ENCODE assay signal across 13 cellular contexts in the genomic region with DNA sequence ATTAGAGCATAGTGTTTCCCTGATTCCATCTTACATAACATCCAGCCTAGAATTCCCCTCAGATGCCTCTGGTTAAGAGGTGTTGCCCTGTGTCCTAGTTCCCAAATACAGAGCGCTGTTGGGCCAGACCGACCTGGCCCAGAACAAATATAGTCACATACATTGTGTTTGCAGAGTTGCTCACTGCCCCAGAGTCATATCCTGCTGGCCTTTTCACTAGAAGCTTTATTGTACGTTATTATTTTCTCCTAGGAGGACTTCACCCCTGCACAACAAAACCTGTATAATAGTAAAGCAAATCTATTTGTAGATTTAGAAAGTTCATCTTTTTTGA. TPM values are rescaled to one million over a fixed set of nuclear protein-coding genes. Genes with fewer than 3 reads are reported as not detected.
DNase-seq lines count a peak whose midpoint lies in the region; ATAC-seq, FAIRE-seq and TF ChIP-seq lines count a peak whose summit lies in the region.
"Had no signal": no experiment of that assay in that cellular context is flagged by ENCODE, and none has a peak within 500 bp of the region (broad histone marks: within the 10 kb centered on the region; RNA-seq: fewer than 3 reads in every experiment).

No MANE protein-coding gene starts in this region.

- H3K27me3 ChIP-seq in GM23338 (ENCODE audit: insufficient read depth) (no peaks in the 10 kb centered on the region), PC-3 (ENCODE audit: low read length) (no peaks in the 10 kb centered on the region), bronchial epithelial cell (ENCODE audit: control insufficient read depth, insufficient read depth, low read length) (no peaks in the 10 kb centered on the region), osteoblast (ENCODE audit: insufficient read depth, low read length) (no peaks in the 10 kb centered on the region), Peyer's patch (no peaks in the 10 kb centered on the region)
- H3K27me3 ChIP-seq: BLaER1 treated with 17β-estradiol and CSF1 and Interleukin-3, amounts not matched to agents 10 nM and 100 nM had no signal

- TF ChIP-seq POLR2A in Peyer's patch (IDR thresholded peaks at IDR 0.05), result no peak

- 0 out of 3 replicates have a peak, but pooled peaks cover 2% of the 10 kb centered on the region for H3K4me1 Mint-ChIP-seq in GM23338

- H3K9me2 ChIP-seq in GM23338 (ENCODE audit: insufficient read depth) (no peaks in the 10 kb centered on the region), PC-3 (replicated peaks; ENCODE audit: low read length) (no peaks in the 10 kb centered on the region)

- H4K20me1 ChIP-seq in GM23338 (replicated peaks; ENCODE audit: insufficient read depth), result no peaks in the 10 kb centered on the region
- H4K20me1 ChIP-seq in PC-3 (ENCODE audit: low read length), result no peaks in the 10 kb centered on the region
- H4K20me1 ChIP-seq in osteoblast (ENCODE audit: insufficient read depth, low read length), result no peaks in the 10 kb centered on the region
- H4K20me1 ChIP-seq: BLaER1 treated with 17β-estradiol and CSF1 and Interleukin-3, amounts not matched to agents 10 nM and 100 nM had no signal

- TF ChIP-seq CTCF in GM23338 (conservative IDR thresholded peaks at IDR 0.05; ENCODE audit: low read depth in 2 of 2) (no peak), PC-3 (conservative IDR thresholded peaks at IDR 0.05; ENCODE audit: low read depth, low read length) (no peak), bronchial epithelial cell (IDR thresholded peaks at IDR 0.05; ENCODE audit: insufficient read depth, low read length, severe bottlenecking) (no peak), osteoblast (IDR thresholded peaks at IDR 0.05; ENCODE audit: extremely low read depth, low read depth, low read length) (no peak), Peyer's patch (IDR thresholded peaks at IDR 0.05) (no peak)

- peaks cover 5% of the 10 kb centered on the region for H3K36me3 Mint-ChIP-seq in GM23338 (ENCODE audit: low read depth)

- H2AFZ ChIP-seq in GM23338 (no peak overlapping the region), PC-3 (ENCODE audit: low read length) (no peak overlapping the region), osteoblast (ENCODE audit: low read length) (no peak overlapping the region)

- no peaks in the 10 kb centered on the region for H3K27me3 Mint-ChIP-seq in GM23338 (ENCODE audit: insufficient read depth, low read depth, poor library complexity)
- H3K27me3 Mint-ChIP-seq: CD4-positive, CD25-positive, alpha-beta regulatory T cell had no signal

- no TSS peak for BruUV-seq in PC-3 (replicated peaks; lab: Mats Ljungman, UMichigan)

- H3K27ac ChIP-seq in GM23338 (ENCODE audit: low read depth), result no peak overlapping the region
- H3K27ac ChIP-seq in PC-3 (ENCODE audit: low read length), result peak overlapping the region; percentile 99
- H3K27ac ChIP-seq in osteoblast (ENCODE audit: low read depth, low read length), result peak overlapping the region; percentile 3
- H3K27ac ChIP-seq in Peyer's patch, result no peak overlapping the region
- H3K27ac ChIP-seq: BLaER1 treated with 17β-estradiol and CSF1 and Interleukin-3, amounts not matched to agents 10 nM and 100 nM; HL-60 had no signal

- H3K9me3 ChIP-seq in PC-3 (ENCODE audit: low read length) (no peaks in the 10 kb centered on the region), osteoblast (ENCODE audit: low read depth, low read length) (no peaks in the 10 kb centered on the region), Peyer's patch (no peaks in the 10 kb centered on the region)

- FAIRE-seq in bronchial epithelial cell (lab: Jason Lieb, UNC), result no peak

- peak overlapping the region; percentile 95 for H3K9ac ChIP-seq in PC-3 (ENCODE audit: low read length)
- H3K9ac ChIP-seq: BLaER1 treated with 17β-estradiol and CSF1 and Interleukin-3, amounts not matched to agents 10 nM and 100 nM had no signal

- H3K4me3 Mint-ChIP-seq in GM23338, result no peak overlapping the region
- H3K4me3 Mint-ChIP-seq: CD4-positive, CD25-positive, alpha-beta regulatory T cell had no signal

- H3F3A ChIP-seq in GM23338 (replicated peaks; ENCODE audit: low read depth) (no peaks in the 10 kb centered on the region), PC-3 (ENCODE audit: low read length, unreplicated experiment) (peaks cover 5% of the 10 kb centered on the region)

- no peaks in the 10 kb centered on the region; the same call in 1 of the 2 replicates for H3K4me1 ChIP-seq in GM23338 (ENCODE audit: insufficient read depth)
- peaks cover 41% of the 10 kb centered on the region for H3K4me1 ChIP-seq in PC-3 (ENCODE audit: insufficient read depth, low read length)
- peaks cover 9% of the 10 kb centered on the region for H3K4me1 ChIP-seq in osteoblast (ENCODE audit: insufficient read depth, low read length)
- no peaks in the 10 kb centered on the region for H3K4me1 ChIP-seq in Peyer's patch
- H3K4me1 ChIP-seq: BLaER1 treated with 17β-estradiol and CSF1 and Interleukin-3, amounts not matched to agents 10 nM and 100 nM had no signal

- no peak for ATAC-seq in GM23338
- ATAC-seq in PC-3, result peak; percentile 97

- no peak for DNase-seq in GM23338 (ENCODE audit: low spot score)
- peak; percentile 97 for DNase-seq in PC-3
- DNase-seq in bronchial epithelial cell (ENCODE audit: low read depth), result peak; percentile 59
- no peak for DNase-seq in osteoblast (ENCODE audit: insufficient read length, low spot score, missing footprints)
- no peak for DNase-seq in activated CD4-positive, alpha-beta T cell treated with anti-CD3 and anti-CD28 coated beads, Interleukin-2, amount 50 U/mL, for 4 hours
- DNase-seq in cerebellum (ENCODE audit: low spot score), result no peak
- no peak for DNase-seq in Peyer's patch
- DNase-seq: CD4-positive, CD25-positive, alpha-beta regulatory T cell; DMS53; GF-D8; KBM-7 had no signal

- intact Hi-C loops in PC-3 (cut with micrococcal nuclease), result loop anchor here (1.0 kb wide), 4 partner anchors 9 to 44 kb away; no protein-coding TSS in a partner anchor

- no peak overlapping the region for H3K4me2 ChIP-seq in GM23338
- H3K4me2 ChIP-seq in PC-3 (ENCODE audit: low read length), result peak overlapping the region; percentile 89
- H3K4me2 ChIP-seq in osteoblast (ENCODE audit: insufficient read depth, low read length), result no peak overlapping the region
- H3K4me2 ChIP-seq: BLaER1 treated with 17β-estradiol and CSF1 and Interleukin-3, amounts not matched to agents 10 nM and 100 nM had no signal

- CTCF ChIA-PET in PC-3 (lab: Charles Lee), result interaction anchor here (0.6 kb wide), 2 partner anchors 20 to 254 kb away, joined by 3 to 15 read pairs; no protein-coding TSS in a partner anchor

- 0 out of 2 replicates have a peak overlapping the region, but pooled peaks have one; percentile 30 for H3K27ac Mint-ChIP-seq in GM23338
- H3K27ac Mint-ChIP-seq: CD4-positive, CD25-positive, alpha-beta regulatory T cell had no signal

- H3K9me3 Mint-ChIP-seq in GM23338, result no peaks in the 10 kb centered on the region

- H3K79me2 ChIP-seq in GM23338 (replicated peaks; ENCODE audit: insufficient read depth) (no peaks in the 10 kb centered on the region), PC-3 (ENCODE audit: low read length) (peaks cover 19% of the 10 kb centered on the region), osteoblast (ENCODE audit: insufficient read depth, low read length) (peaks cover 3% of the 10 kb centered on the region)

- POLR2A ChIA-PET in PC-3 (lab: Charles Lee; ENCODE audit: unreplicated experiment), result interaction anchor here (0.6 kb wide), 1 partner anchor 44 kb away, joined by 5 read pairs; no protein-coding TSS in a partner anchor

- H3K4me3 ChIP-seq in GM23338 (no peak overlapping the region), PC-3 (ENCODE audit: low read length) (peak overlapping the region; percentile 57; the same call in 1 of the 2 replicates), bronchial epithelial cell (ENCODE audit: low read depth, low read length) (no peak overlapping the region), osteoblast (ENCODE audit: insufficient read depth, low read length) (no peak overlapping the region), Peyer's patch (no peak overlapping the region)
- H3K4me3 ChIP-seq: BLaER1 treated with 17β-estradiol and CSF1 and Interleukin-3, amounts not matched to agents 10 nM and 100 nM had no signal

- H3K36me3 ChIP-seq in GM23338 (ENCODE audit: insufficient read depth) (no peaks in the 10 kb centered on the region; the same call in 1 of the 2 replicates), PC-3 (ENCODE audit: low read depth, low read length) (peaks cover 19% of the 10 kb centered on the region), bronchial epithelial cell (ENCODE audit: control insufficient read depth, insufficient read depth, low read length) (no peaks in the 10 kb centered on the region), osteoblast (ENCODE audit: insufficient read depth, low read length) (no peaks in the 10 kb centered on the region), Peyer's patch (no peaks in the 10 kb centered on the region)

TF ChIP-seq in GM23338, 12 proteins besides CTCF, POLR2A, EP300 and RAD21 (continues in another document):
- no peak for TF ChIP-seq CREB1 (CRISPR knock-in tag; IDR thresholded peaks at IDR 0.05; ENCODE audit: low read depth)
- TF ChIP-seq ZNF114 (CRISPR knock-in tag; IDR thresholded peaks at IDR 0.05), result no peak
- TF ChIP-seq EZH2 (IDR thresholded peaks at IDR 0.05; ENCODE audit: low read depth, unreplicated experiment), result no peak
- TF ChIP-seq NANOG (IDR thresholded peaks at IDR 0.05; ENCODE audit: borderline replicate concordance), result no peak
- TF ChIP-seq JUNB (IDR thresholded peaks at IDR 0.05; ENCODE audit: unreplicated experiment), result no peak

RNA-seq across cellular contexts. Expression of gene MAP4K3, which starts 11.1 kb away (rescaled TPM):
- 80.9 and 90.7 TPM in 2 replicates for total RNA-seq in GM23338 (2014; rRNA removed; shearing (Covaris generic))
- polyA plus RNA-seq in GM23338 (2016; fragmentation: Nextera tagmentation; extraction: Ambion mirVana), result 27.4 and 33.0 TPM in 2 replicates
- total RNA-seq in PC-3 (2014; rRNA removed), result 81.1 and 97.4 TPM in 2 replicates
- total RNA-seq in bronchial epithelial cell, result 19.7 and 22.0 TPM in 2 replicates
- total RNA-seq in osteoblast, result 49.8 and 51.8 TPM in 2 replicates
- 137 TPM for total RNA-seq in cerebellum
- total RNA-seq in Peyer's patch, result 10 to 100 TPM; 41.3 to 80.9 (median 43.9) TPM

Comparison
In these comparisons a context has a peak if more than half of its experiments do, and no peak if none do; other contexts are left out.
1. DNase-seq: peak in PC-3 (single experiment) and bronchial epithelial cell (single experiment); none in GM23338 (single experiment), osteoblast (single experiment), activated CD4-positive, alpha-beta T cell treated with anti-CD3 and anti-CD28 coated beads, Interleukin-2, amount 50 U/mL, for 4 hours (0 of 2), cerebellum (single experiment) and Peyer's patch (0 of 3).
2. H3K27ac ChIP-seq: peak in PC-3 (single experiment) and osteoblast (single experiment); none in GM23338 (single experiment) and Peyer's patch (0 of 4).